In genomic region chr19:42184401-42184861, GRCh38 we compare ENCODE assay signal across 8 cellular contexts. TPM values are rescaled to one million over a fixed set of nuclear protein-coding genes. Genes with fewer than 3 reads are reported as not detected.
A peak's percentile ranks its signal among the peaks of the same experiment; 100 is the strongest.
DNase-seq lines count a peak whose midpoint lies in the region; ATAC-seq and TF ChIP-seq lines count a peak whose summit lies in the region.

No MANE protein-coding gene starts in this region.

- H3K27me3 ChIP-seq in H7 (ENCODE audit: control insufficient read depth, insufficient read depth, low read length) (peaks cover 18% of the 10 kb centered on the region), dorsolateral prefrontal cortex (peaks cover 0 to 25% (median 2%) of the 10 kb centered on the region in 45 donors)

- peaks cover 2% of the 10 kb centered on the region for H3K27me3 Mint-ChIP-seq in memory B cell

- no peak overlapping the region for H3K4me3 Mint-ChIP-seq in memory B cell

- H3K4me3 ChIP-seq in H7 (ENCODE audit: insufficient read depth, low read depth, low read length) (no peak overlapping the region), dorsolateral prefrontal cortex (no peak overlapping the region)

- peak; percentile 76 to 97 (median 94) for TF ChIP-seq CTCF in dorsolateral prefrontal cortex (IDR thresholded peaks at IDR 0.05 in 54 of 56, conservative IDR thresholded peaks at IDR 0.05 in 2 of 56; ENCODE audit: low read depth in 1 of 56, partially characterized antibody in 56 of 56)

- H3K27ac ChIP-seq in dorsolateral prefrontal cortex, result peak overlapping the region in 40 of 59 donors; percentile 5 to 85 (median 54)

- ATAC-seq in memory B cell (ENCODE audit: low read depth) (peak; percentile 63), HG02973 (IDR thresholded peaks at IDR 0.05; ENCODE audit: unreplicated experiment) (no peak)

- no peaks in the 10 kb centered on the region for H3K36me3 ChIP-seq in H7 (replicated peaks; ENCODE audit: control insufficient read depth, insufficient read depth, low read length)

- intact Hi-C loops in dorsolateral prefrontal cortex (cut with DNase I), result loop anchor here (1.0 to 2.0 kb wide), 2 partner anchors 51 to 56 kb away; no protein-coding TSS in a partner anchor

- H3K36me3 Mint-ChIP-seq in memory B cell, result no peaks in the 10 kb centered on the region

- DNase-seq in Ammon's horn (ENCODE audit: low spot score) (peak; percentile 88), H7 (peak; percentile 90), NCI-H526 treated with DMSO at 0.1 percent for 48 hours (lab: John Stamatoyannopoulos, UW) (peak; percentile 49), dorsolateral prefrontal cortex (peak; percentile 71 to 86 (median 80)), memory B cell (ENCODE audit: low spot score in 2 of 2) (peak; percentile 44 to 68)
- peak; percentile 80 to 85 for DNase-seq in activated CD4-positive, alpha-beta T cell treated with anti-CD3 and anti-CD28 coated beads, Interleukin-2, amount 50 U/mL, for 48 hours
- peak; percentile 41 to 50 for DNase-seq in stimulated activated CD8-positive, alpha-beta memory T cell treated with anti-CD3 and anti-CD28 coated beads, Interleukin-15, amount 100 ng/mL, for 4 hours (ENCODE audit: low read depth in 2 of 2)

- peaks cover 31% of the 10 kb centered on the region for H3K4me1 Mint-ChIP-seq in memory B cell

- H3K27ac Mint-ChIP-seq in memory B cell, result no peak overlapping the region

- no peaks in the 10 kb centered on the region for H3K9me3 Mint-ChIP-seq in memory B cell

RNA-seq across cellular contexts. Expression of gene DEDD2, which starts 33.0 kb away (rescaled TPM):
- 58.0 and 63.6 TPM in 2 replicates for total RNA-seq in H7 (2014; rRNA removed; shearing (Covaris generic))
- 10 to 100 TPM; 24.6 to 71.4 (median 34.2) TPM for total RNA-seq in dorsolateral prefrontal cortex

RNA-seq across cellular contexts. Expression of gene ZNF526, which starts 35.7 kb away (rescaled TPM):
- 14.6 and 16.1 TPM in 2 replicates for total RNA-seq in H7 (2014; rRNA removed; shearing (Covaris generic))
- total RNA-seq in dorsolateral prefrontal cortex, result 10 to 100 TPM in 3 of 120 experiments, 1 to 10 TPM in 117; 5.3 to 12.0 (median 7.5) TPM

RNA-seq across cellular contexts. Expression of gene POU2F2, which starts 52.2 kb away (rescaled TPM):
- 0.90 and 2.4 TPM in 2 replicates for total RNA-seq in H7 (2014; rRNA removed; shearing (Covaris generic))
- total RNA-seq in dorsolateral prefrontal cortex, result 10 to 100 TPM in 65 of 120 experiments, 1 to 10 TPM in 55; 4.7 to 20.8 (median 10.2) TPM

RNA-seq across cellular contexts. Expression of gene GSK3A, which starts 58.0 kb away (rescaled TPM):
- 29.1 and 40.4 TPM in 2 replicates for total RNA-seq in H7 (2014; rRNA removed; shearing (Covaris generic))
- 100 to 1,000 TPM in 36 of 120 experiments, 10 to 100 TPM in 84; 60.1 to 130 (median 91.3) TPM for total RNA-seq in dorsolateral prefrontal cortex
